Comparison of ENCODE assay signal across 1 cellular context in the genomic region with DNA sequence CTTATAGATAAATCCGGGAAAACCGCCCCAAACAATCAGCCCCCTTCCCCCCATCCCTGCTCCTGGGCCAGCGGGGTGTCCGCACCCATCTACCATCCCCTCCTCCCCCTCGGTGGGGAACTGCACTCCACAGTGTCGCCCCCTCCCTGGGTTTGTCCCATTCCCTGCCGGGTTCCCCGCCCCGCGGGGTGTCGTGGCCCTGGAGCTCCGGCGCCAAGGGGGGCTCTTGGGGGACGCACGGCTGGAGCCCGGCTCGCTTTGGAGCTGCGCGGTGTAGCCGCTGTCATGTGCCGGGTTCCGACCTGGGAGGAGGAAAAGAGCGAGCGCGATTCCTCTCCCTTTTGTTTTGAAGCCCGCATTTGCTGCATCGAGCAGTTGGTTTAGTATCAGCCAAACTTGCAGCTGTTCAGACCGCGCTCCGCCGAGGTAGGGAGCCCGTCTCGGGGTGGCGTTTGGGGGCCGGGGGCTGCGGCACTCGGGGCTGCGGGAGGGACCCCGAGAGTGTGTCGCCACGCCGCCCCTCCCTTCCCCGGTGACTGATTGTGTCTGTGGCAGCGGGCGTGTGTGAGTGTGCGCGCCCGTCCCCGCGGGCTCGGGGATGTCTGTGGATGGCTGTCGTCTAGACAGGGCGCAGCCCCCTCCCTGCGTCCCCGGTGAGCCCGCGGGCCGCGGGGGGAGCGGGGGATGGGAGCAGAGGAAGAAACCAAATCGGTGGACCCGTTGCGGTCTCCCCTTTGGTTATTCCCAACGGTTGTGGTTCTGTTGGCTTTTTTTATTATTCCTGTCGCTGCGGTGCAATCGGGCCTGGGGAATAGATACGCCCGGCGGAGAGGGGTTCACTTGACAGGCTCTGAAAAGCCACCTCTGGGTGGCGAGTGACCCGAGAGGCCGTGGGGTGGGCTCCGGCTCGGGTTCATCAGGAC.
TF ChIP-seq lines count a peak whose summit lies in the region.

No MANE protein-coding gene starts in this region.

TF ChIP-seq in WTC11, 78 proteins besides CTCF, POLR2A, EP300 and RAD21 (continued from another document):
- TF ChIP-seq, protein P1, sequence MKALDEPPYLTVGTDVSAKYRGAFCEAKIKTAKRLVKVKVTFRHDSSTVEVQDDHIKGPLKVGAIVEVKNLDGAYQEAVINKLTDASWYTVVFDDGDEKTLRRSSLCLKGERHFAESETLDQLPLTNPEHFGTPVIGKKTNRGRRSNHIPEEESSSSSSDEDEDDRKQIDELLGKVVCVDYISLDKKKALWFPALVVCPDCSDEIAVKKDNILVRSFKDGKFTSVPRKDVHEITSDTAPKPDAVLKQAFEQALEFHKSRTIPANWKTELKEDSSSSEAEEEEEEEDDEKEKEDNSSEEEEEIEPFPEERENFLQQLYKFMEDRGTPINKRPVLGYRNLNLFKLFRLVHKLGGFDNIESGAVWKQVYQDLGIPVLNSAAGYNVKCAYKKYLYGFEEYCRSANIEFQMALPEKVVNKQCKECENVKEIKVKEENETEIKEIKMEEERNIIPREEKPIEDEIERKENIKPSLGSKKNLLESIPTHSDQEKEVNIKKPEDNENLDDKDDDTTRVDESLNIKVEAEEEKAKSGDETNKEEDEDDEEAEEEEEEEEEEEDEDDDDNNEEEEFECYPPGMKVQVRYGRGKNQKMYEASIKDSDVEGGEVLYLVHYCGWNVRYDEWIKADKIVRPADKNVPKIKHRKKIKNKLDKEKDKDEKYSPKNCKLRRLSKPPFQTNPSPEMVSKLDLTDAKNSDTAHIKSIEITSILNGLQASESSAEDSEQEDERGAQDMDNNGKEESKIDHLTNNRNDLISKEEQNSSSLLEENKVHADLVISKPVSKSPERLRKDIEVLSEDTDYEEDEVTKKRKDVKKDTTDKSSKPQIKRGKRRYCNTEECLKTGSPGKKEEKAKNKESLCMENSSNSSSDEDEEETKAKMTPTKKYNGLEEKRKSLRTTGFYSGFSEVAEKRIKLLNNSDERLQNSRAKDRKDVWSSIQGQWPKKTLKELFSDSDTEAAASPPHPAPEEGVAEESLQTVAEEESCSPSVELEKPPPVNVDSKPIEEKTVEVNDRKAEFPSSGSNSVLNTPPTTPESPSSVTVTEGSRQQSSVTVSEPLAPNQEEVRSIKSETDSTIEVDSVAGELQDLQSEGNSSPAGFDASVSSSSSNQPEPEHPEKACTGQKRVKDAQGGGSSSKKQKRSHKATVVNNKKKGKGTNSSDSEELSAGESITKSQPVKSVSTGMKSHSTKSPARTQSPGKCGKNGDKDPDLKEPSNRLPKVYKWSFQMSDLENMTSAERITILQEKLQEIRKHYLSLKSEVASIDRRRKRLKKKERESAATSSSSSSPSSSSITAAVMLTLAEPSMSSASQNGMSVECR (CRISPR knock-in tag; IDR thresholded peaks at IDR 0.05; ENCODE audit: borderline replicate concordance) = peak; percentile 53; the same call in 1 of the 2 replicates
- TF ChIP-seq, protein P2, sequence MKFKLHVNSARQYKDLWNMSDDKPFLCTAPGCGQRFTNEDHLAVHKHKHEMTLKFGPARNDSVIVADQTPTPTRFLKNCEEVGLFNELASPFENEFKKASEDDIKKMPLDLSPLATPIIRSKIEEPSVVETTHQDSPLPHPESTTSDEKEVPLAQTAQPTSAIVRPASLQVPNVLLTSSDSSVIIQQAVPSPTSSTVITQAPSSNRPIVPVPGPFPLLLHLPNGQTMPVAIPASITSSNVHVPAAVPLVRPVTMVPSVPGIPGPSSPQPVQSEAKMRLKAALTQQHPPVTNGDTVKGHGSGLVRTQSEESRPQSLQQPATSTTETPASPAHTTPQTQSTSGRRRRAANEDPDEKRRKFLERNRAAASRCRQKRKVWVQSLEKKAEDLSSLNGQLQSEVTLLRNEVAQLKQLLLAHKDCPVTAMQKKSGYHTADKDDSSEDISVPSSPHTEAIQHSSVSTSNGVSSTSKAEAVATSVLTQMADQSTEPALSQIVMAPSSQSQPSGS (CRISPR knock-in tag; IDR thresholded peaks at IDR 0.05; ENCODE audit: borderline replicate concordance, low read depth) = no peak
- TF ChIP-seq, protein P3, sequence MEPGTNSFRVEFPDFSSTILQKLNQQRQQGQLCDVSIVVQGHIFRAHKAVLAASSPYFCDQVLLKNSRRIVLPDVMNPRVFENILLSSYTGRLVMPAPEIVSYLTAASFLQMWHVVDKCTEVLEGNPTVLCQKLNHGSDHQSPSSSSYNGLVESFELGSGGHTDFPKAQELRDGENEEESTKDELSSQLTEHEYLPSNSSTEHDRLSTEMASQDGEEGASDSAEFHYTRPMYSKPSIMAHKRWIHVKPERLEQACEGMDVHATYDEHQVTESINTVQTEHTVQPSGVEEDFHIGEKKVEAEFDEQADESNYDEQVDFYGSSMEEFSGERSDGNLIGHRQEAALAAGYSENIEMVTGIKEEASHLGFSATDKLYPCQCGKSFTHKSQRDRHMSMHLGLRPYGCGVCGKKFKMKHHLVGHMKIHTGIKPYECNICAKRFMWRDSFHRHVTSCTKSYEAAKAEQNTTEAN (CRISPR knock-in tag; IDR thresholded peaks at IDR 0.05) = no peak
- TF ChIP-seq GTF2I (CRISPR knock-in tag; conservative IDR thresholded peaks at IDR 0.05) = no peak
- no peak for TF ChIP-seq SP1 (CRISPR knock-in tag; conservative IDR thresholded peaks at IDR 0.05)
- TF ChIP-seq, protein P4, sequence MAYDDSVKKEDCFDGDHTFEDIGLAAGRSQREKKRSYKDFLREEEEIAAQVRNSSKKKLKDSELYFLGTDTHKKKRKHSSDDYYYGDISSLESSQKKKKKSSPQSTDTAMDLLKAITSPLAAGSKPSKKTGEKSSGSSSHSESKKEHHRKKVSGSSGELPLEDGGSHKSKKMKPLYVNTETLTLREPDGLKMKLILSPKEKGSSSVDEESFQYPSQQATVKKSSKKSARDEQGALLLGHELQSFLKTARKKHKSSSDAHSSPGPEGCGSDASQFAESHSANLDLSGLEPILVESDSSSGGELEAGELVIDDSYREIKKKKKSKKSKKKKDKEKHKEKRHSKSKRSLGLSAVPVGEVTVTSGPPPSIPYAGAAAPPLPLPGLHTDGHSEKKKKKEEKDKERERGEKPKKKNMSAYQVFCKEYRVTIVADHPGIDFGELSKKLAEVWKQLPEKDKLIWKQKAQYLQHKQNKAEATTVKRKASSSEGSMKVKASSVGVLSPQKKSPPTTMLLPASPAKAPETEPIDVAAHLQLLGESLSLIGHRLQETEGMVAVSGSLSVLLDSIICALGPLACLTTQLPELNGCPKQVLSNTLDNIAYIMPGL (CRISPR knock-in tag; IDR thresholded peaks at IDR 0.05) = peak; percentile 58; the same call in 1 of the 2 replicates
- no peak for TF ChIP-seq FOXJ3 (CRISPR knock-in tag; IDR thresholded peaks at IDR 0.05; ENCODE audit: borderline replicate concordance)
- TF ChIP-seq ZNF423 (CRISPR knock-in tag; IDR thresholded peaks at IDR 0.05) = peak; percentile 82
- TF ChIP-seq, protein P5, sequence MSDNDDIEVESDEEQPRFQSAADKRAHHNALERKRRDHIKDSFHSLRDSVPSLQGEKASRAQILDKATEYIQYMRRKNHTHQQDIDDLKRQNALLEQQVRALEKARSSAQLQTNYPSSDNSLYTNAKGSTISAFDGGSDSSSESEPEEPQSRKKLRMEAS (CRISPR knock-in tag; IDR thresholded peaks at IDR 0.05) = peak; percentile 36; the same call in 1 of the 2 replicates
- no peak for TF ChIP-seq OVOL2 (CRISPR knock-in tag; IDR thresholded peaks at IDR 0.05; ENCODE audit: borderline replicate concordance)
- TF ChIP-seq ZNF416 (CRISPR knock-in tag; IDR thresholded peaks at IDR 0.05) = no peak
